8 cellular contexts compared by ENCODE assay signal in the genomic region with DNA sequence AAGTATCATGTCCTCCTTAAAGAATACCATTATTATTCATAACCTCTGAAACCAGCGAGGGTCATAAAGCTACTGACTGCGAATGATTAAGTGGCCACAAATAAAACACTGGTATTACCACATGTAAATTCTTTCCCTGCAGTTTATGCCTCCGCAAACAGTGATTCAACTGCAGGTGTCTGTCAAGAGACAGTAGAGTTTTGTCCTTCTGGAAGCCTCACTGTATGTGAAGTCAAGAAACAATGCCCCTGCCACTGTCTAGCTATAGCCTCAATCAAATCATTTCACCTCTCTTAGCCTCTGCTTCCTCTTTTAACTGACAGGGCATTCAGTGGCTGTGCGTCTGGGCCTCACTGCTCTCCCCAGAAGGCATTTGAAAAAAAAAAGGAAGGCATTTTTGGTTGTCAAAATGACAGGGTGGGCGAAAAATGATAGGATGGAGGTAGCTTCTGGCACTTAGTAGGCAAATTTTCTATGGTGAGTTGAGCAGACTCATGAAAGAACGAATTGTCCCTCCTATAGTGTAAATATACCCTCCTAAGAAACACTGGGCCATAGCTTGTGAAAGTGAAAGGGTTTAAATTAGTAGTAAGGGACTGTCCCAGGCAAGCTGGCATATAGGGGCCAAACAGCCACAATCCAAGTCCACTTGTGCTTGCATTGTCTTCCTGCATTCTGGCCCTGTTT.
DNase-seq lines count a peak whose midpoint lies in the region; ATAC-seq and TF ChIP-seq lines count a peak whose summit lies in the region.

No MANE protein-coding gene starts in this region.

- H3K9me3 Mint-ChIP-seq in stimulated activated naive CD8-positive, alpha-beta T cell treated with anti-CD3 and anti-CD28 coated beads, Interleukin-15, Interleukin-2, amounts not matched to agents 100 ng/mL and 50 ng/mL, for 24 hours = no peaks in the 10 kb centered on the region

- peaks cover 6% of the 10 kb centered on the region for H3K4me1 Mint-ChIP-seq in T-helper 17 cell
- H3K4me1 Mint-ChIP-seq in stimulated activated naive CD8-positive, alpha-beta T cell treated with anti-CD3 and anti-CD28 coated beads, Interleukin-15, Interleukin-2, amounts not matched to agents 100 ng/mL and 50 ng/mL, for 24 hours (ENCODE audit: low read depth) = peaks cover 34% of the 10 kb centered on the region

- intact Hi-C loops in left ventricle myocardium inferior (cut with micrococcal nuclease) = no loop called here

- H3K4me3 ChIP-seq in left ventricle myocardium inferior = peak overlapping the region; percentile 16

- no peaks in the 10 kb centered on the region for H3K27me3 ChIP-seq in left ventricle myocardium inferior (ENCODE audit: low read depth)

- TF ChIP-seq CTCF in left ventricle myocardium inferior (IDR thresholded peaks at IDR 0.05; ENCODE audit: borderline replicate concordance) = no peak

- peak overlapping the region; percentile 47 for H3K4me3 Mint-ChIP-seq in T-helper 17 cell
- H3K4me3 Mint-ChIP-seq in stimulated activated naive CD8-positive, alpha-beta T cell treated with anti-CD3 and anti-CD28 coated beads, Interleukin-15, Interleukin-2, amounts not matched to agents 100 ng/mL and 50 ng/mL, for 24 hours = peak overlapping the region; percentile 47

- ATAC-seq in GM19467 (IDR thresholded peaks at IDR 0.05; ENCODE audit: unreplicated experiment) = peak; percentile 76
- peak; percentile 80 for ATAC-seq in HG03457 (IDR thresholded peaks at IDR 0.05; ENCODE audit: unreplicated experiment)
- ATAC-seq in T-helper 17 cell = peak; percentile 66

- H3K4me1 ChIP-seq in left ventricle myocardium inferior = peaks cover 61% of the 10 kb centered on the region

- H3K9me3 ChIP-seq in T-helper 17 cell (ENCODE audit: control insufficient read depth, low read length, poor library complexity, severe bottlenecking) = no peaks in the 10 kb centered on the region
- H3K9me3 ChIP-seq in left ventricle myocardium inferior (replicated peaks) = no peaks in the 10 kb centered on the region

- no peaks in the 10 kb centered on the region for H3K36me3 ChIP-seq in left ventricle myocardium inferior

- H3K27ac Mint-ChIP-seq in T-helper 17 cell = peak overlapping the region; percentile 9
- H3K27ac Mint-ChIP-seq in stimulated activated naive CD8-positive, alpha-beta T cell treated with anti-CD3 and anti-CD28 coated beads, Interleukin-15, Interleukin-2, amounts not matched to agents 100 ng/mL and 50 ng/mL, for 24 hours = peak overlapping the region; percentile 68

- DNase-seq in Daoy (ENCODE audit: low read depth) (peak; percentile 84), T-helper 17 cell (no peak), left ventricle myocardium inferior (no peak), OCI-M2 (lab: John Stamatoyannopoulos, UW; ENCODE audit: unreplicated experiment) (no peak), NCI-H510A treated with DMSO at 0.1 percent for 48 hours (lab: John Stamatoyannopoulos, UW) (no peak)

- no peaks in the 10 kb centered on the region for H3K27me3 Mint-ChIP-seq in T-helper 17 cell
- no peaks in the 10 kb centered on the region for H3K27me3 Mint-ChIP-seq in stimulated activated naive CD8-positive, alpha-beta T cell treated with anti-CD3 and anti-CD28 coated beads, Interleukin-15, Interleukin-2, amounts not matched to agents 100 ng/mL and 50 ng/mL, for 24 hours

- H3K27ac ChIP-seq in left ventricle myocardium inferior (replicated peaks) = peak overlapping the region; percentile 94

- H3K36me3 Mint-ChIP-seq in T-helper 17 cell (ENCODE audit: low read depth) = no peaks in the 10 kb centered on the region
- H3K36me3 Mint-ChIP-seq in stimulated activated naive CD8-positive, alpha-beta T cell treated with anti-CD3 and anti-CD28 coated beads, Interleukin-15, Interleukin-2, amounts not matched to agents 100 ng/mL and 50 ng/mL, for 24 hours (ENCODE audit: low read depth) = no peaks in the 10 kb centered on the region
